Comparison of ENCODE assay signal across 20 cellular contexts in genomic region chr4:7313361-7313811, GRCh38.
DNase-seq lines count a peak whose midpoint lies in the region; ATAC-seq and TF ChIP-seq lines count a peak whose summit lies in the region.
"Had no signal": no experiment of that assay in that cellular context is flagged by ENCODE, and none has a peak within 500 bp of the region (broad histone marks: within the 10 kb centered on the region; RNA-seq: fewer than 3 reads in every experiment).

No MANE protein-coding gene starts in this region.

- intact Hi-C loops in right cardiac atrium (cut with DNase I) = no loop called here
- intact Hi-C loops in cardiac septum (cut with DNase I) = no loop called here
- intact Hi-C loops in ovary (cut with DNase I) = loop anchor here in 1 of 4 donors (5.0 kb wide), 1 partner anchor 901 kb away; no protein-coding TSS in a partner anchor

- no peak for TF ChIP-seq EP300 in ovary (IDR thresholded peaks at IDR 0.05)

- no peaks in the 10 kb centered on the region for H3K9me3 ChIP-seq in right cardiac atrium (ENCODE audit: control insufficient read depth, low read length)
- no peaks in the 10 kb centered on the region for H3K9me3 ChIP-seq in ovary
- H3K9me3 ChIP-seq: A549, gastrocnemius medialis, suprapubic skin had no signal

- WGBS in right cardiac atrium = 62% methylated on average over 13 of the region's 13 CpGs
- 33 to 59% (median 45%) methylated on average over 13 of the region's 13 CpGs for WGBS in ovary, 3 donors

- TF ChIP-seq CTCF in ovary (IDR thresholded peaks at IDR 0.05) = no peak

- no peak overlapping the region for H3K4me3 ChIP-seq in right cardiac atrium (ENCODE audit: low read length)
- H3K4me3 ChIP-seq in ovary = no peak overlapping the region
- H3K4me3 ChIP-seq: A549, cardiac muscle cell, gastrocnemius medialis, GM23248, suprapubic skin had no signal

- DNase-seq in right cardiac atrium = peak in 2 of 3 donors; percentile 38 to 47
- DNase-seq in cardiac septum (ENCODE audit: low spot score) = no peak
- peak; percentile 25 for DNase-seq in kidney glomerular epithelial cell (lab: John Stamatoyannopoulos, UW)
- peak; percentile 62 to 81 (median 77) for DNase-seq in ovary
- no peak for DNase-seq in HT-29 (ENCODE audit: low spot score)
- no peak for DNase-seq in activated effector memory CD4-positive, alpha-beta T cell treated with Interleukin-2 at 50 U/mL for 16 hours
- no peak for DNase-seq in NCI-H69 (lab: John Stamatoyannopoulos, UW)
- DNase-seq: activated CD4-positive, alpha-beta T cell treated with anti-CD3 and anti-CD28 coated beads, Interleukin-2, amount 50 U/mL, for 1 hour; activated T-cell treated with anti-CD3 and anti-CD28 coated beads, Interleukin-2, amount 50 U/mL, for 24 hours; CD4-positive, alpha-beta memory T cell; gastrocnemius medialis; GM23248; naive B cell; NCI-H2081; stimulated activated CD4-positive, alpha-beta T cell treated with anti-CD3 and anti-CD28 coated beads, Interleukin-1b, Interleukin-23, amount 100 ng/mL, for 48 hours had no signal

- H3K4me1 ChIP-seq in right cardiac atrium (ENCODE audit: control insufficient read depth, insufficient read depth, low read length) (no peaks in the 10 kb centered on the region), ovary (ENCODE audit: insufficient read depth) (peaks cover 6% of the 10 kb centered on the region)
- H3K4me1 ChIP-seq: A549, gastrocnemius medialis, suprapubic skin had no signal

- peak in 1 of 2 donors; percentile 8 for ATAC-seq in right cardiac atrium
- ATAC-seq in GM19455 (IDR thresholded peaks at IDR 0.05; ENCODE audit: unreplicated experiment) = no peak
- ATAC-seq: A549; activated naive CD4-positive, alpha-beta T cell treated with anti-CD3 and anti-CD28 coated beads, Interleukin-2, amount 50 U/mL, for 72 hours; gastrocnemius medialis had no signal

- H3K27ac ChIP-seq in right cardiac atrium (ENCODE audit: low read length) = no peak overlapping the region
- peak overlapping the region in 1 of 2 donors; percentile 35 for H3K27ac ChIP-seq in ovary
- H3K27ac ChIP-seq: A549, cardiac muscle cell, gastrocnemius medialis, GM23248, suprapubic skin had no signal

- H3K36me3 ChIP-seq in ovary = no peaks in the 10 kb centered on the region
- H3K36me3 ChIP-seq: cardiac muscle cell, gastrocnemius medialis, suprapubic skin had no signal

- H3K27me3 ChIP-seq in right cardiac atrium (ENCODE audit: control insufficient read depth, insufficient read depth) (no peaks in the 10 kb centered on the region), ovary (no peaks in the 10 kb centered on the region)
- H3K27me3 ChIP-seq: cardiac muscle cell, gastrocnemius medialis had no signal

- TF ChIP-seq POLR2A in ovary (IDR thresholded peaks at IDR 0.05) = no peak

Comparison
In these comparisons a context has a peak if more than half of its experiments do, and no peak if none do; other contexts are left out.
1. DNase-seq: peak in right cardiac atrium (2 of 3), kidney glomerular epithelial cell (single experiment) and ovary (5 of 5); none in cardiac septum (single experiment), HT-29 (single experiment), activated effector memory CD4-positive, alpha-beta T cell treated with Interleukin-2 at 50 U/mL for 16 hours (single experiment) and NCI-H69 (single experiment).